ENCODE assay signal across 1 cellular context in the genomic region with DNA sequence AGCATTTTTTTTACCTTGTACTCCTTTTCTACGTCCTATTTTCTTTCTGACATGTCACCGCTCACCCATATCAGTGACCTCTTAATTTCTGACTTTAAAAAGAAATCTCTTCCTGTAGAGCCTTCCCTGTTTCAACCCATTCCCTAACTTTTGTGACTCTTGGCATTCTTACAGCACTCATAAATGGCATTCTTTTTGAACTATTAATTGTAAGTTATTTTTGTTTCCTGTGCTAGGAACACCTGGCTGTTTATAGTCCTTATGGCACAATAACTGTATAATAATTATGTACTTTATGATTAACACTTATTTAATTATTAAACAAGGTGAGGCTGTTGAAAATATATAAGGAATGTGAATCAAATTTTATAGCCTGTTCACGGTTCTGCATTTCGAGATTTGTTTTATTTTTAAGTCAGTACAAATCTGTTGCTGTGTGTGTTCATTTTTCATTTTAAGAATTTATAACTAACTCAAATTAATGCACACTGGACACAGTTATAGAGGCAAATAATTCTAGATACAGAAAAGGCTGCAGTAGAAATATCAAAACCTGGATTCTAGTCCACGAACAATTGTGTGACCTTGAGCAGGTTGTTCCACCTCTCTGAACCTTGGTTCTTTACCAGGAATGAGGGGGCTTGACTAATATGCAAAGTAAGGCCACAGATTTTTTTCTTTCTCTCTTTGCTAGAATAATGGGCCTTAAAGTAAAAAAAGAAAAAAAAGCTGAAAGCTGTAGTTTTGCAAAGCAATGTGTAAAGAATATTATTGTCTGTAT.
TF ChIP-seq lines count a peak whose summit lies in the region.

No MANE protein-coding gene starts in this region.

TF ChIP-seq in HCT116, 20 proteins besides CTCF, POLR2A, EP300 and RAD21 (continued from another document):
- no peak for TF ChIP-seq ZNF274 (IDR thresholded peaks at IDR 0.05; ENCODE audit: low read depth, low read length)
- TF ChIP-seq, protein P1, sequence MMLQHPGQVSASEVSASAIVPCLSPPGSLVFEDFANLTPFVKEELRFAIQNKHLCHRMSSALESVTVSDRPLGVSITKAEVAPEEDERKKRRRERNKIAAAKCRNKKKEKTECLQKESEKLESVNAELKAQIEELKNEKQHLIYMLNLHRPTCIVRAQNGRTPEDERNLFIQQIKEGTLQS (IDR thresholded peaks at IDR 0.05), result no peak
